1 cellular context compared by ENCODE assay signal in the genomic region with DNA sequence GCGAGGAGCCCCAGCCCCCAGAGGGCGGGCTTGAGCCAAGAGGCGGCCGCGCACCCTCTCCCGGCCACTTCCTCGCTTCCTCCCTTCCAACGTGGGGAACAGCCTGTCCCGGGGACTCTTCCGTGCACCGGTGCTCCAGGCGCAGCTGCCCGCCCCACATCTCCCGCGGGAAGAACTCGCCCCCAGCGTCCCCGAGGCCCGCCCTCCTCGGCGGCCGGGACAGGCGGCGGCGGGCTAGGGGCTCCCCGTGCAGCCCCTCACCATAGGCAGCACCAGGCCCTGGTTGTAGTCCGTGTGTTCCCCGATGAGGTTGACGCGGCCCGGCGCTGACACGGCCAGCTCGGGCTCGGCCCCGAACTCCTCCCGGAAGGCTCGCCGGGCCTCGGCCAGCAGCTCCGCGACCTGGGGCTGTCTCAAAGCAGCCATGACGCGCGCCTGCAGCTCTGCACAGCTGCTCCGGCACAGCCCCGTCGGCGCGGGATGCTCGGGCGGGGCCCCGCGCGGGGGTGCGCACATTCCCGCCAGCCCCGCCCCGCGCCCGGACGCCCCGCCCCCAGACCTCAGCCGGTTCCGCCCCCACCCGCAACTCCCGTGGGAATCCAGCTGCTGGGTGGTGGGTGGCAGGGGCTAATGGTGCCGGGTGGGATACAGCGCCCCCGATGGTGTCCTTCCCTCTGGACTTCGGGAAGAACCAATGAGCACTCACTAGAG.
A peak's percentile ranks its signal among the peaks of the same experiment; 100 is the strongest.
TF ChIP-seq lines count a peak whose summit lies in the region.

Gene GALK1, minus strand, starts transcription at position 482 of the 711 bp plus-strand sequence. Its CDS starts 56 bp downstream, at position 426.

TF ChIP-seq in HepG2, 621 proteins besides CTCF, POLR2A, EP300 and RAD21 (continued from another document and continues in another):
- TF ChIP-seq HNRNPK (IDR thresholded peaks at IDR 0.05; ENCODE audit: low read depth, low read length, poor library complexity, severe bottlenecking): peak; percentile 65
- peak; percentile 28 for TF ChIP-seq AGO1 (IDR thresholded peaks at IDR 0.05; ENCODE audit: low read depth, low read length, poor library complexity, severe bottlenecking)
- TF ChIP-seq ZFP90 (CRISPR knock-in tag; IDR thresholded peaks at IDR 0.05; ENCODE audit: borderline replicate concordance): peak; percentile 80; the same call in 1 of the 2 replicates
- no peak for TF ChIP-seq ZNF3 (CRISPR knock-in tag; IDR thresholded peaks at IDR 0.05)
- peak; percentile 77 for TF ChIP-seq ZNF687 (CRISPR knock-in tag; IDR thresholded peaks at IDR 0.05)
- 0 out of 2 replicates have a peak, but pooled peaks have one; percentile 6 for TF ChIP-seq CBX5 (CRISPR knock-in tag; IDR thresholded peaks at IDR 0.05; ENCODE audit: borderline replicate concordance)
- no peak for TF ChIP-seq GTF3A (CRISPR knock-in tag; conservative IDR thresholded peaks at IDR 0.05)
- TF ChIP-seq NFYC (CRISPR knock-in tag; IDR thresholded peaks at IDR 0.05): 0 out of 2 replicates have a peak, but pooled peaks have one; percentile 18
- peak; percentile 58 for TF ChIP-seq BRD4 (CRISPR knock-in tag; IDR thresholded peaks at IDR 0.05)
- no peak for TF ChIP-seq ZFP36 (IDR thresholded peaks at IDR 0.05; ENCODE audit: borderline replicate concordance, low read depth, low read length, partially characterized antibody)
- no peak for TF ChIP-seq KMT2B (CRISPR knock-in tag; IDR thresholded peaks at IDR 0.05)
- TF ChIP-seq ZNF121 (CRISPR knock-in tag; IDR thresholded peaks at IDR 0.05): no peak; the same call in 1 of the 2 replicates
- TF ChIP-seq, protein P1, sequence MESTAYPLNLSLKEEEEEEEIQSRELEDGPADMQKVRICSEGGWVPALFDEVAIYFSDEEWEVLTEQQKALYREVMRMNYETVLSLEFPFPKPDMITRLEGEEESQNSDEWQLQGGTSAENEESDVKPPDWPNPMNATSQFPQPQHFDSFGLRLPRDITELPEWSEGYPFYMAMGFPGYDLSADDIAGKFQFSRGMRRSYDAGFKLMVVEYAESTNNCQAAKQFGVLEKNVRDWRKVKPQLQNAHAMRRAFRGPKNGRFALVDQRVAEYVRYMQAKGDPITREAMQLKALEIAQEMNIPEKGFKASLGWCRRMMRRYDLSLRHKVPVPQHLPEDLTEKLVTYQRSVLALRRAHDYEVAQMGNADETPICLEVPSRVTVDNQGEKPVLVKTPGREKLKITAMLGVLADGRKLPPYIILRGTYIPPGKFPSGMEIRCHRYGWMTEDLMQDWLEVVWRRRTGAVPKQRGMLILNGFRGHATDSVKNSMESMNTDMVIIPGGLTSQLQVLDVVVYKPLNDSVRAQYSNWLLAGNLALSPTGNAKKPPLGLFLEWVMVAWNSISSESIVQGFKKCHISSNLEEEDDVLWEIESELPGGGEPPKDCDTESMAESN (CRISPR knock-in tag; conservative IDR thresholded peaks at IDR 0.05): peak; percentile 37; the same call in 1 of the 2 replicates
- TF ChIP-seq ZSCAN5A (CRISPR knock-in tag; IDR thresholded peaks at IDR 0.05; ENCODE audit: borderline replicate concordance): no peak
- TF ChIP-seq ZMAT5 (CRISPR knock-in tag; IDR thresholded peaks at IDR 0.05; ENCODE audit: borderline replicate concordance, low read depth): no peak
- no peak; the same call in 1 of the 2 replicates for TF ChIP-seq ZSCAN21 (CRISPR knock-in tag; IDR thresholded peaks at IDR 0.05; ENCODE audit: borderline replicate concordance)
- TF ChIP-seq ETV5 (CRISPR knock-in tag; IDR thresholded peaks at IDR 0.05; ENCODE audit: borderline replicate concordance): no peak
- peak; percentile 63; the same call in 1 of the 2 replicates for TF ChIP-seq GPN1 (CRISPR knock-in tag; IDR thresholded peaks at IDR 0.05; ENCODE audit: borderline replicate concordance)
- peak; percentile 39; the same call in 1 of the 2 replicates for TF ChIP-seq ZNF768 (CRISPR knock-in tag; IDR thresholded peaks at IDR 0.05)
- TF ChIP-seq, protein P2, sequence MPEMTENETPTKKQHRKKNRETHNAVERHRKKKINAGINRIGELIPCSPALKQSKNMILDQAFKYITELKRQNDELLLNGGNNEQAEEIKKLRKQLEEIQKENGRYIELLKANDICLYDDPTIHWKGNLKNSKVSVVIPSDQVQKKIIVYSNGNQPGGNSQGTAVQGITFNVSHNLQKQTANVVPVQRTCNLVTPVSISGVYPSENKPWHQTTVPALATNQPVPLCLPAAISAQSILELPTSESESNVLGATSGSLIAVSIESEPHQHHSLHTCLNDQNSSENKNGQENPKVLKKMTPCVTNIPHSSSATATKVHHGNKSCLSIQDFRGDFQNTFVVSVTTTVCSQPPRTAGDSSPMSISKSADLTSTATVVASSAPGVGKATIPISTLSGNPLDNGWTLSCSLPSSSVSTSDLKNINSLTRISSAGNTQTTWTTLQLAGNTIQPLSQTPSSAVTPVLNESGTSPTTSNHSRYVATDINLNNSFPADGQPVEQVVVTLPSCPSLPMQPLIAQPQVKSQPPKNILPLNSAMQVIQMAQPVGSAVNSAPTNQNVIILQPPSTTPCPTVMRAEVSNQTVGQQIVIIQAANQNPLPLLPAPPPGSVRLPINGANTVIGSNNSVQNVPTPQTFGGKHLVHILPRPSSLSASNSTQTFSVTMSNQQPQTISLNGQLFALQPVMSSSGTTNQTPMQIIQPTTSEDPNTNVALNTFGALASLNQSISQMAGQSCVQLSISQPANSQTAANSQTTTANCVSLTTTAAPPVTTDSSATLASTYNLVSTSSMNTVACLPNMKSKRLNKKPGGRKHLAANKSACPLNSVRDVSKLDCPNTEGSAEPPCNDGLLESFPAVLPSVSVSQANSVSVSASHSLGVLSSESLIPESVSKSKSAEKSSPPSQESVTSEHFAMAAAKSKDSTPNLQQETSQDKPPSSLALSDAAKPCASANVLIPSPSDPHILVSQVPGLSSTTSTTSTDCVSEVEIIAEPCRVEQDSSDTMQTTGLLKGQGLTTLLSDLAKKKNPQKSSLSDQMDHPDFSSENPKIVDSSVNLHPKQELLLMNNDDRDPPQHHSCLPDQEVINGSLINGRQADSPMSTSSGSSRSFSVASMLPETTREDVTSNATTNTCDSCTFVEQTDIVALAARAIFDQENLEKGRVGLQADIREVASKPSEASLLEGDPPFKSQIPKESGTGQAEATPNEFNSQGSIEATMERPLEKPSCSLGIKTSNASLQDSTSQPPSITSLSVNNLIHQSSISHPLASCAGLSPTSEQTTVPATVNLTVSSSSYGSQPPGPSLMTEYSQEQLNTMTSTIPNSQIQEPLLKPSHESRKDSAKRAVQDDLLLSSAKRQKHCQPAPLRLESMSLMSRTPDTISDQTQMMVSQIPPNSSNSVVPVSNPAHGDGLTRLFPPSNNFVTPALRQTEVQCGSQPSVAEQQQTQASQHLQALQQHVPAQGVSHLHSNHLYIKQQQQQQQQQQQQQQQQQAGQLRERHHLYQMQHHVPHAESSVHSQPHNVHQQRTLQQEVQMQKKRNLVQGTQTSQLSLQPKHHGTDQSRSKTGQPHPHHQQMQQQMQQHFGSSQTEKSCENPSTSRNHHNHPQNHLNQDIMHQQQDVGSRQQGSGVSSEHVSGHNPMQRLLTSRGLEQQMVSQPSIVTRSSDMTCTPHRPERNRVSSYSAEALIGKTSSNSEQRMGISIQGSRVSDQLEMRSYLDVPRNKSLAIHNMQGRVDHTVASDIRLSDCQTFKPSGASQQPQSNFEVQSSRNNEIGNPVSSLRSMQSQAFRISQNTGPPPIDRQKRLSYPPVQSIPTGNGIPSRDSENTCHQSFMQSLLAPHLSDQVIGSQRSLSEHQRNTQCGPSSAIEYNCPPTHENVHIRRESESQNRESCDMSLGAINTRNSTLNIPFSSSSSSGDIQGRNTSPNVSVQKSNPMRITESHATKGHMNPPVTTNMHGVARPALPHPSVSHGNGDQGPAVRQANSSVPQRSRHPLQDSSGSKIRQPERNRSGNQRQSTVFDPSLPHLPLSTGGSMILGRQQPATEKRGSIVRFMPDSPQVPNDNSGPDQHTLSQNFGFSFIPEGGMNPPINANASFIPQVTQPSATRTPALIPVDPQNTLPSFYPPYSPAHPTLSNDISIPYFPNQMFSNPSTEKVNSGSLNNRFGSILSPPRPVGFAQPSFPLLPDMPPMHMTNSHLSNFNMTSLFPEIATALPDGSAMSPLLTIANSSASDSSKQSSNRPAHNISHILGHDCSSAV (CRISPR knock-in tag; IDR thresholded peaks at IDR 0.05; ENCODE audit: borderline replicate concordance): no peak
- no peak for TF ChIP-seq ZBTB20 (CRISPR knock-in tag; IDR thresholded peaks at IDR 0.05; ENCODE audit: borderline replicate concordance, low read depth)
- no peak for TF ChIP-seq ZNF354B (CRISPR knock-in tag; IDR thresholded peaks at IDR 0.05)
- TF ChIP-seq, protein P3, sequence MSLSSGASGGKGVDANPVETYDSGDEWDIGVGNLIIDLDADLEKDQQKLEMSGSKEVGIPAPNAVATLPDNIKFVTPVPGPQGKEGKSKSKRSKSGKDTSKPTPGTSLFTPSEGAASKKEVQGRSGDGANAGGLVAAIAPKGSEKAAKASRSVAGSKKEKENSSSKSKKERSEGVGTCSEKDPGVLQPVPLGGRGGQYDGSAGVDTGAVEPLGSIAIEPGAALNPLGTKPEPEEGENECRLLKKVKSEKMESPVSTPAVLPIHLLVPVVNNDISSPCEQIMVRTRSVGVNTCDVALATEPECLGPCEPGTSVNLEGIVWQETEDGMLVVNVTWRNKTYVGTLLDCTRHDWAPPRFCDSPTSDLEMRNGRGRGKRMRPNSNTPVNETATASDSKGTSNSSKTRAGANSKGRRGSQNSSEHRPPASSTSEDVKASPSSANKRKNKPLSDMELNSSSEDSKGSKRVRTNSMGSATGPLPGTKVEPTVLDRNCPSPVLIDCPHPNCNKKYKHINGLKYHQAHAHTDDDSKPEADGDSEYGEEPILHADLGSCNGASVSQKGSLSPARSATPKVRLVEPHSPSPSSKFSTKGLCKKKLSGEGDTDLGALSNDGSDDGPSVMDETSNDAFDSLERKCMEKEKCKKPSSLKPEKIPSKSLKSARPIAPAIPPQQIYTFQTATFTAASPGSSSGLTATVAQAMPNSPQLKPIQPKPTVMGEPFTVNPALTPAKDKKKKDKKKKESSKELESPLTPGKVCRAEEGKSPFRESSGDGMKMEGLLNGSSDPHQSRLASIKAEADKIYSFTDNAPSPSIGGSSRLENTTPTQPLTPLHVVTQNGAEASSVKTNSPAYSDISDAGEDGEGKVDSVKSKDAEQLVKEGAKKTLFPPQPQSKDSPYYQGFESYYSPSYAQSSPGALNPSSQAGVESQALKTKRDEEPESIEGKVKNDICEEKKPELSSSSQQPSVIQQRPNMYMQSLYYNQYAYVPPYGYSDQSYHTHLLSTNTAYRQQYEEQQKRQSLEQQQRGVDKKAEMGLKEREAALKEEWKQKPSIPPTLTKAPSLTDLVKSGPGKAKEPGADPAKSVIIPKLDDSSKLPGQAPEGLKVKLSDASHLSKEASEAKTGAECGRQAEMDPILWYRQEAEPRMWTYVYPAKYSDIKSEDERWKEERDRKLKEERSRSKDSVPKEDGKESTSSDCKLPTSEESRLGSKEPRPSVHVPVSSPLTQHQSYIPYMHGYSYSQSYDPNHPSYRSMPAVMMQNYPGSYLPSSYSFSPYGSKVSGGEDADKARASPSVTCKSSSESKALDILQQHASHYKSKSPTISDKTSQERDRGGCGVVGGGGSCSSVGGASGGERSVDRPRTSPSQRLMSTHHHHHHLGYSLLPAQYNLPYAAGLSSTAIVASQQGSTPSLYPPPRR (CRISPR knock-in tag; IDR thresholded peaks at IDR 0.05; ENCODE audit: borderline replicate concordance): no peak
- TF ChIP-seq POLR2AphosphoS5 (IDR thresholded peaks at IDR 0.05; ENCODE audit: low read depth, low read length): peak; percentile 59
- TF ChIP-seq THAP11 (CRISPR knock-in tag; IDR thresholded peaks at IDR 0.05): no peak; the same call in 1 of the 2 replicates
- no peak; the same call in none of the 2 replicates for TF ChIP-seq ZNF891 (CRISPR knock-in tag; IDR thresholded peaks at IDR 0.05)
- TF ChIP-seq TOE1 (CRISPR knock-in tag; IDR thresholded peaks at IDR 0.05): no peak
- peak; percentile 79 for TF ChIP-seq ZNF263 (CRISPR knock-in tag; IDR thresholded peaks at IDR 0.05)
- no peak for TF ChIP-seq ZNF33B (CRISPR knock-in tag; IDR thresholded peaks at IDR 0.05)
